In genomic region chr15:62071711-62072308, GRCh38 we compare ENCODE assay signal across 9 cellular contexts. TPM values are rescaled to one million over a fixed set of nuclear protein-coding genes. Genes with fewer than 3 reads are reported as not detected.
DNase-seq lines count a peak whose midpoint lies in the region; ATAC-seq and TF ChIP-seq lines count a peak whose summit lies in the region.
"Had no signal": no experiment of that assay in that cellular context is flagged by ENCODE, and none has a peak within 500 bp of the region (broad histone marks: within the 10 kb centered on the region; RNA-seq: fewer than 3 reads in every experiment).

No MANE protein-coding gene starts in this region.

- H3K4me1 ChIP-seq in BE2C (peaks cover 5% of the 10 kb centered on the region), H9 (ENCODE audit: insufficient read depth, low read length) (no peaks in the 10 kb centered on the region; the same call in 1 of the 2 replicates), smooth muscle cell (ENCODE audit: low read depth) (peaks cover 5% of the 10 kb centered on the region)

- H2BK15ac ChIP-seq in H9 (ENCODE audit: low read depth, low read length) = no peak overlapping the region

- H3K27ac ChIP-seq in H9 (ENCODE audit: insufficient read length, low read depth, low read length) (no peak overlapping the region), smooth muscle cell (ENCODE audit: low read depth) (no peak overlapping the region)

- no peak overlapping the region for H3K18ac ChIP-seq in H9 (ENCODE audit: insufficient read length, low read depth, low read length)

- no peak overlapping the region for H3T11ph ChIP-seq in H9 (ENCODE audit: low read length)

- H3K4me3 Mint-ChIP-seq in H9 = no peak overlapping the region

- H3K23me2 ChIP-seq in H9 (ENCODE audit: insufficient read length, low read depth, low read length, poor library complexity, severe bottlenecking) = peaks cover 13% of the 10 kb centered on the region

- H3K9ac ChIP-seq in H9 (ENCODE audit: extremely low read depth, insufficient read length, low read length) = no peak overlapping the region
- no peak overlapping the region for H3K9ac ChIP-seq in smooth muscle cell (ENCODE audit: low read depth)

- no peak overlapping the region for H2AK5ac ChIP-seq in H9 (ENCODE audit: insufficient read length, low read length)

- TF ChIP-seq CTCF in BE2C (IDR thresholded peaks at IDR 0.05; ENCODE audit: low read depth, low read length) = peak; percentile 63
- peak; percentile 76 for TF ChIP-seq CTCF in H9 (conservative IDR thresholded peaks at IDR 0.05)
- TF ChIP-seq CTCF in fibroblast of mammary gland (conservative IDR thresholded peaks at IDR 0.05; ENCODE audit: control insufficient read depth, insufficient read depth, low read depth, low read length) = peak; percentile 62
- TF ChIP-seq CTCF in smooth muscle cell (IDR thresholded peaks at IDR 0.05; ENCODE audit: borderline replicate concordance, insufficient read depth, poor library complexity, severe bottlenecking) = peak; percentile 63

- H3K23ac ChIP-seq in H9 (ENCODE audit: insufficient read length, low read depth, low read length) = no peak overlapping the region

- DNase-seq in BE2C (no peak), H9 (no peak), RPMI8226 (peak; percentile 64), fibroblast of mammary gland (ENCODE audit: low read depth) (peak; percentile 65), smooth muscle cell (lab: John Stamatoyannopoulos, UW; ENCODE audit: unreplicated experiment) (no peak)
- no peak for DNase-seq in activated T-cell treated with anti-CD3 and anti-CD28 coated beads, Interleukin-2, amount 50 U/mL, for 1 hour

- no peak overlapping the region for H2BK20ac ChIP-seq in H9 (ENCODE audit: low read depth, low read length, poor library complexity, severe bottlenecking)

- H3K27ac Mint-ChIP-seq in H9 = no peak overlapping the region

- H2AFZ ChIP-seq in H9 (ENCODE audit: low read length) (no peak overlapping the region), smooth muscle cell (ENCODE audit: low read depth) (no peak overlapping the region)

- H3K79me1 ChIP-seq in H9 (ENCODE audit: insufficient read depth, low read depth, low read length, poor library complexity, severe bottlenecking) = no peaks in the 10 kb centered on the region

- H3K79me2 ChIP-seq in H9 (ENCODE audit: insufficient read depth, low read length) (no peaks in the 10 kb centered on the region; the same call in 1 of the 2 replicates), smooth muscle cell (ENCODE audit: low read depth) (no peaks in the 10 kb centered on the region)

- H3K4me1 Mint-ChIP-seq in H9 = peaks cover 10 to 11% of the 10 kb centered on the region in 2 experiments

- H3K27me3 Mint-ChIP-seq in H9 (ENCODE audit: low read depth) = peaks cover 32% of the 10 kb centered on the region

- no peaks in the 10 kb centered on the region; a peak in 1 of 5 replicates for H3K9me3 Mint-ChIP-seq in H9

- no peaks in the 10 kb centered on the region for H3F3A ChIP-seq in smooth muscle cell (ENCODE audit: low read depth)

- H3K4me3 ChIP-seq in BE2C (ENCODE audit: low read depth, low read length) = no peak overlapping the region
- H3K4me3 ChIP-seq in fibroblast of mammary gland (ENCODE audit: control insufficient read depth, low read depth, low read length) = no peak overlapping the region
- H3K4me3 ChIP-seq in smooth muscle cell = no peak overlapping the region

- H3K36me3 ChIP-seq in BE2C = no peaks in the 10 kb centered on the region
- no peaks in the 10 kb centered on the region for H3K36me3 ChIP-seq in smooth muscle cell (ENCODE audit: low read depth)

- no peaks in the 10 kb centered on the region for H3K36me3 Mint-ChIP-seq in H9 (ENCODE audit: insufficient read depth in 1 of 3, low read depth in 3 of 3)

- no peak overlapping the region for H4K8ac ChIP-seq in H9 (replicated peaks; ENCODE audit: insufficient read length, low read depth, low read length)

- H3K27me3 ChIP-seq in BE2C = peaks cover 8% of the 10 kb centered on the region
- H3K27me3 ChIP-seq in H9 (ENCODE audit: insufficient read depth, low read length) = peaks cover 13% of the 10 kb centered on the region
- peaks cover 34% of the 10 kb centered on the region for H3K27me3 ChIP-seq in smooth muscle cell (ENCODE audit: low read depth)

- H3K4ac ChIP-seq in H9 (ENCODE audit: low read depth, low read length) = no peak overlapping the region

- H3K4me2 ChIP-seq in H9 (ENCODE audit: insufficient read depth, insufficient read length, low read length) (no peak overlapping the region), smooth muscle cell (no peak overlapping the region)

- no peak overlapping the region for H4K5ac ChIP-seq in H9 (ENCODE audit: insufficient read length, low read depth, low read length)

- H3K9me3 ChIP-seq in BE2C = no peaks in the 10 kb centered on the region
- no peaks in the 10 kb centered on the region for H3K9me3 ChIP-seq in H9 (ENCODE audit: control insufficient read depth, low read depth, low read length)
- no peaks in the 10 kb centered on the region for H3K9me3 ChIP-seq in smooth muscle cell (replicated peaks; ENCODE audit: low read depth)

- H3K14ac ChIP-seq in H9 (ENCODE audit: insufficient read depth, low read length) = no peak overlapping the region

- no peak overlapping the region for H2BK5ac ChIP-seq in H9 (ENCODE audit: insufficient read length, low read length)

- ATAC-seq in GM18868 (IDR thresholded peaks at IDR 0.05; ENCODE audit: unreplicated experiment) (no peak), HG03520 (IDR thresholded peaks at IDR 0.05; ENCODE audit: unreplicated experiment) (no peak)

- H4K20me1 ChIP-seq in H9 (ENCODE audit: control insufficient read depth, insufficient read depth, insufficient read length) (no peaks in the 10 kb centered on the region), smooth muscle cell (ENCODE audit: low read depth) (no peaks in the 10 kb centered on the region)

- H3K56ac ChIP-seq in H9 (ENCODE audit: insufficient read length, low read depth, low read length) = no peak overlapping the region

- no peak overlapping the region for H2BK12ac ChIP-seq in H9 (ENCODE audit: insufficient read length, low read depth, low read length)

- H2BK120ac ChIP-seq in H9 (ENCODE audit: low read depth, low read length, poor library complexity, severe bottlenecking) = no peak overlapping the region

- H4K91ac ChIP-seq in H9 (ENCODE audit: insufficient read length, low read depth, low read length) = no peak overlapping the region

RNA-seq across cellular contexts. Expression of gene C2CD4A, which starts 5.0 kb away (rescaled TPM):
- polyA plus RNA-seq in BE2C (2012; ENCODE audit: insufficient read depth, insufficient read length, low read depth) = 0.25 TPM
- not detected in 2 replicates for total RNA-seq in H9 (2021)
- 0.13 TPM in 1 of 2 replicates, not detected in the other for total RNA-seq in smooth muscle cell
- 0.35 and 0.66 TPM in 2 replicates for polyA plus RNA-seq in smooth muscle cell
- total RNA-seq: temporal lobe had no signal

RNA-seq across cellular contexts. Expression of gene VPS13C, which starts 11.6 kb away (rescaled TPM):
- polyA plus RNA-seq in BE2C (2012; ENCODE audit: insufficient read depth, insufficient read length, low read depth) = 21.7 TPM
- total RNA-seq in H9 (2021) (13.1 and 14.2 TPM in 2 replicates), smooth muscle cell (33.8 and 36.9 TPM in 2 replicates)
- 2.8 and 6.2 TPM in 2 replicates for polyA plus RNA-seq in smooth muscle cell

Comparison
In these comparisons a context has a peak if more than half of its experiments do, and no peak if none do; other contexts are left out.
1. DNase-seq: peak in RPMI8226 (single experiment) and fibroblast of mammary gland (single experiment); none in BE2C (single experiment), H9 (single experiment), smooth muscle cell (single experiment) and activated T-cell treated with anti-CD3 and anti-CD28 coated beads, Interleukin-2, amount 50 U/mL, for 1 hour (single experiment).
2. Peak in every context shown above with its lines, with median percentiles within 50 percentile points of each other: CTCF ChIP-seq.